In genomic region chr13:40568246-40568645, GRCh38 we compare ENCODE assay signal across 21 cellular contexts.
A peak's percentile ranks its signal among the peaks of the same experiment; 100 is the strongest.
DNase-seq lines count a peak whose midpoint lies in the region; ATAC-seq, FAIRE-seq and TF ChIP-seq lines count a peak whose summit lies in the region.
"Had no signal": no experiment of that assay in that cellular context is flagged by ENCODE, and none has a peak within 500 bp of the region (broad histone marks: within the 10 kb centered on the region; RNA-seq: fewer than 3 reads in every experiment).

No MANE protein-coding gene starts in this region.

- TF ChIP-seq POLR2A in spleen (IDR thresholded peaks at IDR 0.05), result no peak

- H3K9ac ChIP-seq in kidney (ENCODE audit: low read length in 2 of 2) (no peak overlapping the region), colonic mucosa (ENCODE audit: low read depth in 2 of 2, low read length in 2 of 2) (no peak overlapping the region)

- H3K4me1 Mint-ChIP-seq in activated T-cell treated with anti-CD3 and anti-CD28 coated beads, Interleukin-2, amount 50 U/mL, for 24 hours (ENCODE audit: low read depth), result peaks cover 90% of the 10 kb centered on the region
- peaks cover 70% of the 10 kb centered on the region for H3K4me1 Mint-ChIP-seq in T-helper 17 cell

- H3K27ac Mint-ChIP-seq in activated T-cell treated with anti-CD3 and anti-CD28 coated beads, Interleukin-2, amount 50 U/mL, for 24 hours, result peak overlapping the region; percentile 20
- H3K27ac Mint-ChIP-seq in T-helper 17 cell, result peak overlapping the region; percentile 60
- H3K27ac Mint-ChIP-seq: activated CD4-positive, alpha-beta T cell treated with anti-CD3 and anti-CD28 coated beads, Interleukin-2, amount 10 ng/mL, durations not matched to agents 24 days and 14 days had no signal

- H3K27ac ChIP-seq in kidney (ENCODE audit: low read depth in 2 of 2, low read length in 2 of 2), result peak overlapping the region; percentile 23 to 45
- H3K27ac ChIP-seq in spleen, result peak overlapping the region in 5 of 8 donors; percentile 11 to 64 (median 46)
- no peak overlapping the region for H3K27ac ChIP-seq in colonic mucosa
- H3K27ac ChIP-seq: left lung had no signal

- H3K9me3 ChIP-seq in T-helper 17 cell (ENCODE audit: control insufficient read depth, low read length, poor library complexity, severe bottlenecking) (no peaks in the 10 kb centered on the region), kidney (ENCODE audit: control insufficient read depth in 1 of 2, low read length in 2 of 2) (no peaks in the 10 kb centered on the region), spleen (no peaks in the 10 kb centered on the region), colonic mucosa (no peaks in the 10 kb centered on the region)
- H3K9me3 ChIP-seq: breast epithelium, left lung, mucosa of descending colon had no signal

- H3K4me3 ChIP-seq in kidney (ENCODE audit: low read length in 2 of 2), result no peak overlapping the region
- no peak overlapping the region for H3K4me3 ChIP-seq in spleen
- H3K4me3 ChIP-seq in colonic mucosa, result no peak overlapping the region
- H3K4me3 ChIP-seq: breast epithelium, left lung, mucosa of descending colon had no signal

- TF ChIP-seq CTCF in kidney (IDR thresholded peaks at IDR 0.05; ENCODE audit: borderline replicate concordance, extremely low read depth, insufficient read depth) (no peak), spleen (IDR thresholded peaks at IDR 0.05 in 8 of 11, conservative IDR thresholded peaks at IDR 0.05 in 3 of 11) (no peak), colonic mucosa (IDR thresholded peaks at IDR 0.05) (no peak)

- H3K27me3 Mint-ChIP-seq in activated T-cell treated with anti-CD3 and anti-CD28 coated beads, Interleukin-2, amount 50 U/mL, for 24 hours, result no peaks in the 10 kb centered on the region
- no peaks in the 10 kb centered on the region for H3K27me3 Mint-ChIP-seq in T-helper 17 cell
- H3K27me3 Mint-ChIP-seq: activated CD4-positive, alpha-beta T cell treated with anti-CD3 and anti-CD28 coated beads, Interleukin-2, amount 10 ng/mL, durations not matched to agents 24 days and 14 days had no signal

- 51 to 67% (median 62%) methylated on average over 3 of the region's 3 CpGs for WGBS in spleen, 5 donors

- DNase-seq in activated T-cell treated with anti-CD3 and anti-CD28 coated beads, Interleukin-2, amount 50 U/mL, for 24 hours, result no peak
- no peak for DNase-seq in activated T-cell treated with anti-CD3 and anti-CD28 coated beads, Interleukin-2, amount 50 U/mL, for 48 hours
- DNase-seq in T-helper 17 cell (no peak), kidney (no peak), spleen (no peak), colonic mucosa (no peak), occipital lobe (lab: John Stamatoyannopoulos, UW) (no peak)
- DNase-seq in activated CD8-positive, alpha-beta memory T cell treated with anti-CD3 and anti-CD28 coated beads for 24 hours, result no peak
- DNase-seq: activated CD4-positive, alpha-beta T cell treated with anti-CD3 and anti-CD28 coated beads, Interleukin-2, amount 10 ng/mL, durations not matched to agents 24 days and 14 days; activated T-cell treated with anti-CD3 and anti-CD28 coated beads for 4 hours; erythroblast; left lung; mucosa of descending colon; NCI-H1436; NCI-H524 treated with DMSO at 0.1 percent for 48 hours; stimulated activated CD4-positive, alpha-beta T cell treated with anti-CD3 and anti-CD28 coated beads, Interleukin-1b, Interleukin-23, amount 100 ng/mL, for 48 hours; SW 1271 had no signal

- H3K36me3 ChIP-seq in kidney (ENCODE audit: control insufficient read depth in 1 of 2, insufficient read depth in 2 of 2, low read length in 2 of 2) (no peaks in the 10 kb centered on the region), spleen (no peaks in the 10 kb centered on the region), colonic mucosa (no peaks in the 10 kb centered on the region)
- H3K36me3 ChIP-seq: breast epithelium, left lung had no signal

- no peaks in the 10 kb centered on the region for H3K27me3 ChIP-seq in spleen (replicated peaks in 1 of 7)
- H3K27me3 ChIP-seq in colonic mucosa, result no peaks in the 10 kb centered on the region
- H3K27me3 ChIP-seq: breast epithelium, left lung had no signal

- H3K36me3 Mint-ChIP-seq in activated T-cell treated with anti-CD3 and anti-CD28 coated beads, Interleukin-2, amount 50 U/mL, for 24 hours (ENCODE audit: low read depth), result peaks cover 9% of the 10 kb centered on the region
- H3K36me3 Mint-ChIP-seq in T-helper 17 cell (ENCODE audit: low read depth), result no peaks in the 10 kb centered on the region

- no peak overlapping the region for H3K4me3 Mint-ChIP-seq in activated T-cell treated with anti-CD3 and anti-CD28 coated beads, Interleukin-2, amount 50 U/mL, for 24 hours
- H3K4me3 Mint-ChIP-seq in T-helper 17 cell, result peak overlapping the region; percentile 39
- H3K4me3 Mint-ChIP-seq: activated CD4-positive, alpha-beta T cell treated with anti-CD3 and anti-CD28 coated beads, Interleukin-2, amount 10 ng/mL, durations not matched to agents 24 days and 14 days had no signal

- intact Hi-C loops in kidney (cut with DNase I), result no loop called here
- intact Hi-C loops in spleen (cut with DNase I; ENCODE audit: low total_unique reads), result no loop called here
- intact Hi-C loops in colonic mucosa (cut with DNase I), result no loop called here

- H3K4me1 ChIP-seq in kidney (ENCODE audit: control insufficient read depth in 1 of 2, insufficient read depth in 1 of 2, low read depth in 1 of 2, low read length in 2 of 2) (peaks cover 29 to 31% of the 10 kb centered on the region in 2 donors), spleen (peaks cover 60 to 100% (median 95%) of the 10 kb centered on the region in 6 donors), colonic mucosa (no peaks in the 10 kb centered on the region)

- no peak for FAIRE-seq in kidney (lab: Jason Lieb, UNC)
- FAIRE-seq: A204.1, G401.6 had no signal

- H3K9me3 Mint-ChIP-seq in activated T-cell treated with anti-CD3 and anti-CD28 coated beads, Interleukin-2, amount 50 U/mL, for 24 hours, result no peaks in the 10 kb centered on the region
- H3K9me3 Mint-ChIP-seq: activated CD4-positive, alpha-beta T cell treated with anti-CD3 and anti-CD28 coated beads, Interleukin-2, amount 10 ng/mL, durations not matched to agents 24 days and 14 days had no signal

- no peak for ATAC-seq in T-helper 17 cell
- ATAC-seq: left lung, sciatic nerve had no signal
